In genomic region chr11:57764527-57764926, GRCh38 we compare ENCODE assay signal across 11 cellular contexts. TPM values are rescaled to one million over a fixed set of nuclear protein-coding genes. Genes with fewer than 3 reads are reported as not detected.
DNase-seq lines count a peak whose midpoint lies in the region; ATAC-seq and TF ChIP-seq lines count a peak whose summit lies in the region.
"Had no signal": no experiment of that assay in that cellular context is flagged by ENCODE, and none has a peak within 500 bp of the region (broad histone marks: within the 10 kb centered on the region; RNA-seq: fewer than 3 reads in every experiment).

No MANE protein-coding gene starts in this region.

- H3K27ac ChIP-seq in ectodermal cell (ENCODE audit: insufficient read depth, low read depth, low read length, poor library complexity, severe bottlenecking) (no peak overlapping the region), tibial artery (peak overlapping the region; percentile 82 to 93)
- H3K27ac ChIP-seq: RWPE1 had no signal

- H3K27ac Mint-ChIP-seq in mesothelial cell of epicardium, result peak overlapping the region; percentile 100

- H3K36me3 ChIP-seq in ectodermal cell (ENCODE audit: control insufficient read depth, insufficient read depth, low read length) (no peaks in the 10 kb centered on the region), tibial artery (no peaks in the 10 kb centered on the region)

- H3K4me3 ChIP-seq in ectodermal cell (ENCODE audit: insufficient read depth, low read depth, low read length) (peak overlapping the region; percentile 45), tibial artery (peak overlapping the region; percentile 55 to 64)

- 31 to 59% methylated on average over 2 of the region's 2 CpGs for WGBS in ectodermal cell, 2 experiments

- H3K4me1 ChIP-seq in ectodermal cell (ENCODE audit: control insufficient read depth, insufficient read depth, low read length), result peaks cover 3% of the 10 kb centered on the region
- H3K4me1 ChIP-seq in tibial artery, result peaks cover 0 to 55% (median 28%) of the 10 kb centered on the region in 4 donors

- peak overlapping the region; percentile 90 for H3K4me3 Mint-ChIP-seq in mesothelial cell of epicardium

- DNase-seq in NCI-H526 (lab: John Stamatoyannopoulos, UW), result peak; percentile 49 to 72
- DNase-seq in mesothelial cell of epicardium (ENCODE audit: low spot score in 2 of 2, unreplicated experiment in 2 of 2), result no peak
- no peak for DNase-seq in tibial artery
- DNase-seq in NCI-H128 (lab: John Stamatoyannopoulos, UW; ENCODE audit: unreplicated experiment), result no peak
- DNase-seq: activated CD8-positive, alpha-beta memory T cell treated with anti-CD3 and anti-CD28 coated beads, Interleukin-2, amount 50 U/mL, for 4 hours; HCEC 1CT had no signal

- peaks cover 36% of the 10 kb centered on the region for H3K4me1 Mint-ChIP-seq in mesothelial cell of epicardium

- H3K36me3 Mint-ChIP-seq in mesothelial cell of epicardium, result peaks cover 15% of the 10 kb centered on the region

- H3K27me3 ChIP-seq in ectodermal cell (ENCODE audit: control insufficient read depth, insufficient read depth, low read length, poor library complexity, severe bottlenecking) (no peaks in the 10 kb centered on the region), tibial artery (no peaks in the 10 kb centered on the region)

- no peaks in the 10 kb centered on the region for H3K27me3 Mint-ChIP-seq in mesothelial cell of epicardium (ENCODE audit: low read depth)

- ATAC-seq in HG02798 (IDR thresholded peaks at IDR 0.05; ENCODE audit: poor library complexity, unreplicated experiment) (no peak), GM21390 (IDR thresholded peaks at IDR 0.05; ENCODE audit: unreplicated experiment) (no peak), GM21619 (IDR thresholded peaks at IDR 0.05; ENCODE audit: unreplicated experiment) (no peak)

- no peaks in the 10 kb centered on the region for H3K9me3 ChIP-seq in ectodermal cell (ENCODE audit: control insufficient read depth, low read length)
- no peaks in the 10 kb centered on the region for H3K9me3 ChIP-seq in tibial artery

- intact Hi-C loops in tibial artery (cut with DNase I; ENCODE audit: low total_unique reads), result loop anchor here (5.0 kb wide), 1 partner anchor 33 kb away; no protein-coding TSS in a partner anchor

- H3K9me3 Mint-ChIP-seq in mesothelial cell of epicardium, result peaks cover under 1% of the 10 kb centered on the region

- TF ChIP-seq CTCF in mesothelial cell of epicardium (IDR thresholded peaks at IDR 0.05; ENCODE audit: unreplicated experiment) (no peak), tibial artery (IDR thresholded peaks at IDR 0.05) (no peak)

RNA-seq across cellular contexts. Expression of gene CTNND1, which starts 2.9 kb away (rescaled TPM):
- polyA plus RNA-seq in ectodermal cell (2013, experiment 1 of 4), result 182 TPM
- polyA plus RNA-seq in ectodermal cell (2013, experiment 2 of 4), result 198 TPM
- 137 TPM for polyA plus RNA-seq in ectodermal cell (2013, experiment 3 of 4)
- polyA plus RNA-seq in ectodermal cell (2013, experiment 4 of 4), result 157 TPM
- total RNA-seq in mesothelial cell of epicardium, result 234 to 250 TPM (median 238 TPM) in 3 replicates

RNA-seq across cellular contexts. Expression of gene BTBD18, which starts 12.9 kb away (rescaled TPM):
- not detected for polyA plus RNA-seq in ectodermal cell (2013, experiment 1 of 4)
- polyA plus RNA-seq in ectodermal cell (2013, experiment 2 of 4), result not detected
- polyA plus RNA-seq in ectodermal cell (2013, experiment 3 of 4), result not detected
- polyA plus RNA-seq in ectodermal cell (2013, experiment 4 of 4), result not detected
- not detected in 3 replicates for total RNA-seq in mesothelial cell of epicardium

RNA-seq across cellular contexts. Expression of gene SELENOH, which starts 23.2 kb away (rescaled TPM):
- polyA plus RNA-seq in ectodermal cell (2013, experiment 1 of 4), result 170 TPM
- polyA plus RNA-seq in ectodermal cell (2013, experiment 2 of 4), result 159 TPM
- 184 TPM for polyA plus RNA-seq in ectodermal cell (2013, experiment 3 of 4)
- polyA plus RNA-seq in ectodermal cell (2013, experiment 4 of 4), result 183 TPM
- 152 to 158 TPM (median 156 TPM) in 3 replicates for total RNA-seq in mesothelial cell of epicardium

RNA-seq across cellular contexts. Expression of gene TMX2, which starts 52.1 kb away (rescaled TPM):
- polyA plus RNA-seq in ectodermal cell (2013, experiment 1 of 4), result 74.0 TPM
- 85.9 TPM for polyA plus RNA-seq in ectodermal cell (2013, experiment 2 of 4)
- 55.8 TPM for polyA plus RNA-seq in ectodermal cell (2013, experiment 3 of 4)
- polyA plus RNA-seq in ectodermal cell (2013, experiment 4 of 4), result 60.2 TPM
- total RNA-seq in mesothelial cell of epicardium, result 62.8 to 64.9 TPM (median 63.8 TPM) in 3 replicates

RNA-seq across cellular contexts. Expression of gene MED19, which starts 52.5 kb away (rescaled TPM):
- 24.5 TPM for polyA plus RNA-seq in ectodermal cell (2013, experiment 1 of 4)
- polyA plus RNA-seq in ectodermal cell (2013, experiment 2 of 4), result 21.5 TPM
- 21.4 TPM for polyA plus RNA-seq in ectodermal cell (2013, experiment 3 of 4)
- 27.9 TPM for polyA plus RNA-seq in ectodermal cell (2013, experiment 4 of 4)
- total RNA-seq in mesothelial cell of epicardium, result 19.3 to 19.7 TPM (median 19.6 TPM) in 3 replicates

Comparison
In these comparisons a context has a peak if more than half of its experiments do, and no peak if none do; other contexts are left out.
1. DNase-seq: peak in NCI-H526 (2 of 2); none in mesothelial cell of epicardium (0 of 2), tibial artery (0 of 2) and NCI-H128 (single experiment).